Comparison of ENCODE assay signal across 1 cellular context in the genomic region with DNA sequence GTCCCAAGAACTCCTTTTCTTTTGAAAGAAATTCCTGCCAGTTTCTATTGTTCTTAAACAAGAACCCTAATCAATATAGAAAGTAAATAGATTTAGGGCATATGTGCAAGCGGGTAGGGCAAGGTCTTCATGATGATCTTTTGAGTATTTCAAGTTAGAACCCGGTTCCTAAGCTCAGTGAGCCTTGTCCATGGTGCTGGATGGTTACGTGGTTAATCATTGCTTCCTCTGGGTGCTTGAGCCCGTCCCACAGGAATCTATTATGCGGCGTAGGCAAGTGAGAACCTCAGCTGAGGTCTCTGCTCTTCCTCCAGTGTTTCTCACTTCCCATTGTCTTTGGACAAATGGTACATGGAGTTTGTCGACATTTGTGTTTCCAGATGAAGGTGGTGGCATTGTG.
TF ChIP-seq lines count a peak whose summit lies in the region.

No MANE protein-coding gene starts in this region.

TF ChIP-seq in HEK293, 187 proteins besides CTCF, POLR2A, EP300 and RAD21:
- TF ChIP-seq, protein P1, sequence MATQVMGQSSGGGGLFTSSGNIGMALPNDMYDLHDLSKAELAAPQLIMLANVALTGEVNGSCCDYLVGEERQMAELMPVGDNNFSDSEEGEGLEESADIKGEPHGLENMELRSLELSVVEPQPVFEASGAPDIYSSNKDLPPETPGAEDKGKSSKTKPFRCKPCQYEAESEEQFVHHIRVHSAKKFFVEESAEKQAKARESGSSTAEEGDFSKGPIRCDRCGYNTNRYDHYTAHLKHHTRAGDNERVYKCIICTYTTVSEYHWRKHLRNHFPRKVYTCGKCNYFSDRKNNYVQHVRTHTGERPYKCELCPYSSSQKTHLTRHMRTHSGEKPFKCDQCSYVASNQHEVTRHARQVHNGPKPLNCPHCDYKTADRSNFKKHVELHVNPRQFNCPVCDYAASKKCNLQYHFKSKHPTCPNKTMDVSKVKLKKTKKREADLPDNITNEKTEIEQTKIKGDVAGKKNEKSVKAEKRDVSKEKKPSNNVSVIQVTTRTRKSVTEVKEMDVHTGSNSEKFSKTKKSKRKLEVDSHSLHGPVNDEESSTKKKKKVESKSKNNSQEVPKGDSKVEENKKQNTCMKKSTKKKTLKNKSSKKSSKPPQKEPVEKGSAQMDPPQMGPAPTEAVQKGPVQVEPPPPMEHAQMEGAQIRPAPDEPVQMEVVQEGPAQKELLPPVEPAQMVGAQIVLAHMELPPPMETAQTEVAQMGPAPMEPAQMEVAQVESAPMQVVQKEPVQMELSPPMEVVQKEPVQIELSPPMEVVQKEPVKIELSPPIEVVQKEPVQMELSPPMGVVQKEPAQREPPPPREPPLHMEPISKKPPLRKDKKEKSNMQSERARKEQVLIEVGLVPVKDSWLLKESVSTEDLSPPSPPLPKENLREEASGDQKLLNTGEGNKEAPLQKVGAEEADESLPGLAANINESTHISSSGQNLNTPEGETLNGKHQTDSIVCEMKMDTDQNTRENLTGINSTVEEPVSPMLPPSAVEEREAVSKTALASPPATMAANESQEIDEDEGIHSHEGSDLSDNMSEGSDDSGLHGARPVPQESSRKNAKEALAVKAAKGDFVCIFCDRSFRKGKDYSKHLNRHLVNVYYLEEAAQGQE (tag by site-specific recombination; IDR thresholded peaks at IDR 0.05), result peak; percentile 88
- TF ChIP-seq, protein P2, sequence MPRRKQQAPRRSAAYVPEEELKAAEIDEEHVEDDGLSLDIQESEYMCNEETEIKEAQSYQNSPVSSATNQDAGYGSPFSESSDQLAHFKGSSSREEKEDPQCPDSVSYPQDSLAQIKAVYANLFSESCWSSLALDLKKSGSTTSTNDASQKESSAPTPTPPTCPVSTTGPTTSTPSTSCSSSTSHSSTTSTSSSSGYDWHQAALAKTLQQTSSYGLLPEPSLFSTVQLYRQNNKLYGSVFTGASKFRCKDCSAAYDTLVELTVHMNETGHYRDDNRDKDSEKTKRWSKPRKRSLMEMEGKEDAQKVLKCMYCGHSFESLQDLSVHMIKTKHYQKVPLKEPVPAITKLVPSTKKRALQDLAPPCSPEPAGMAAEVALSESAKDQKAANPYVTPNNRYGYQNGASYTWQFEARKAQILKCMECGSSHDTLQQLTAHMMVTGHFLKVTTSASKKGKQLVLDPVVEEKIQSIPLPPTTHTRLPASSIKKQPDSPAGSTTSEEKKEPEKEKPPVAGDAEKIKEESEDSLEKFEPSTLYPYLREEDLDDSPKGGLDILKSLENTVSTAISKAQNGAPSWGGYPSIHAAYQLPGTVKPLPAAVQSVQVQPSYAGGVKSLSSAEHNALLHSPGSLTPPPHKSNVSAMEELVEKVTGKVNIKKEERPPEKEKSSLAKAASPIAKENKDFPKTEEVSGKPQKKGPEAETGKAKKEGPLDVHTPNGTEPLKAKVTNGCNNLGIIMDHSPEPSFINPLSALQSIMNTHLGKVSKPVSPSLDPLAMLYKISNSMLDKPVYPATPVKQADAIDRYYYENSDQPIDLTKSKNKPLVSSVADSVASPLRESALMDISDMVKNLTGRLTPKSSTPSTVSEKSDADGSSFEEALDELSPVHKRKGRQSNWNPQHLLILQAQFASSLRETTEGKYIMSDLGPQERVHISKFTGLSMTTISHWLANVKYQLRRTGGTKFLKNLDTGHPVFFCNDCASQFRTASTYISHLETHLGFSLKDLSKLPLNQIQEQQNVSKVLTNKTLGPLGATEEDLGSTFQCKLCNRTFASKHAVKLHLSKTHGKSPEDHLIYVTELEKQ (tag by site-specific recombination; IDR thresholded peaks at IDR 0.05; ENCODE audit: borderline replicate concordance), result no peak
